ENCODE assay signal across 2 cellular contexts in genomic region chr2:46706264-46706983, GRCh38.
TF ChIP-seq lines count a peak whose summit lies in the region.

No MANE protein-coding gene starts in this region.

TF ChIP-seq in GM23338, 12 proteins besides CTCF, POLR2A, EP300 and RAD21 (continued from another document):
- TF ChIP-seq REST (IDR thresholded peaks at IDR 0.05; ENCODE audit: unreplicated experiment) = no peak
- TF ChIP-seq NANOG (IDR thresholded peaks at IDR 0.05; ENCODE audit: borderline replicate concordance) = no peak
- no peak for TF ChIP-seq EZH2 (IDR thresholded peaks at IDR 0.05; ENCODE audit: low read depth, unreplicated experiment)
- no peak for TF ChIP-seq ZNF462 (CRISPR knock-in tag; IDR thresholded peaks at IDR 0.05)
- no peak for TF ChIP-seq EZH2phosphoT487 (IDR thresholded peaks at IDR 0.05; ENCODE audit: unreplicated experiment)
- TF ChIP-seq ETS1 (IDR thresholded peaks at IDR 0.05) = no peak
- TF ChIP-seq ZNF114 (CRISPR knock-in tag; IDR thresholded peaks at IDR 0.05) = no peak
- TF ChIP-seq POLR2AphosphoS5 (IDR thresholded peaks at IDR 0.05; ENCODE audit: low read depth) = no peak
- no peak for TF ChIP-seq STAT1 (IDR thresholded peaks at IDR 0.05; ENCODE audit: unreplicated experiment)

TF ChIP-seq in SK-N-SH, 30 proteins besides CTCF, POLR2A, EP300 and RAD21 (continued from another document):
- TF ChIP-seq USF1 (IDR thresholded peaks at IDR 0.05; ENCODE audit: borderline replicate concordance, low read depth) (no peak), JUND (IDR thresholded peaks at IDR 0.05) (peak; percentile 37; the same call in 1 of the 2 replicates), FOSL2 (IDR thresholded peaks at IDR 0.05; ENCODE audit: borderline replicate concordance, low read depth) (peak; percentile 27; the same call in 1 of the 2 replicates), RXRA (IDR thresholded peaks at IDR 0.05; ENCODE audit: borderline replicate concordance, low read depth) (no peak; the same call in 1 of the 2 replicates)
